ENCODE assay signal across 8 cellular contexts in genomic region chr9:37079370-37080164, GRCh38. TPM values are rescaled to one million over a fixed set of nuclear protein-coding genes. Genes with fewer than 3 reads are reported as not detected.
DNase-seq lines count a peak whose midpoint lies in the region; ATAC-seq and TF ChIP-seq lines count a peak whose summit lies in the region.

No MANE protein-coding gene starts in this region.

- TF ChIP-seq CTCF in DOHH2 (IDR thresholded peaks at IDR 0.05; ENCODE audit: low read depth, low read length, poor library complexity, severe bottlenecking), result no peak
- TF ChIP-seq CTCF in GM23338 (conservative IDR thresholded peaks at IDR 0.05; ENCODE audit: low read depth in 2 of 2), result no peak
- TF ChIP-seq CTCF in fibroblast of lung (conservative IDR thresholded peaks at IDR 0.05 in 1 of 2, IDR thresholded peaks at IDR 0.05 in 1 of 2; ENCODE audit: low read depth in 1 of 2, low read length in 2 of 2), result no peak

- H3K27ac Mint-ChIP-seq in GM23338 (peak overlapping the region; percentile 96), naive B cell (peak overlapping the region; percentile 97 to 99 (median 98))
- H3K27ac Mint-ChIP-seq in activated T-helper 17 cell treated with anti-CD3 and anti-CD28 coated beads, Interleukin-2, amount 50 U/mL, for 72 hours, result peak overlapping the region; percentile 97
- H3K27ac Mint-ChIP-seq in stimulated activated effector memory CD8-positive, alpha-beta T cell treated with anti-CD3 and anti-CD28 coated beads, Interleukin-12 subunit alpha, Interleukin-12 subunit beta, amount 100 ng/mL, for 72 hours, result peak overlapping the region; percentile 96

- ATAC-seq in GM23338, result peak; percentile 95
- ATAC-seq in activated T-helper 17 cell treated with anti-CD3 and anti-CD28 coated beads, Interleukin-2, amount 50 U/mL, for 72 hours (replicated peaks), result peak; percentile 98
- ATAC-seq in naive B cell (ENCODE audit: low read depth in 2 of 2), result peak; percentile 93 to 94
- peak; percentile 98 for ATAC-seq in stimulated activated effector memory CD8-positive, alpha-beta T cell treated with anti-CD3 and anti-CD28 coated beads, Interleukin-12 subunit alpha, Interleukin-12 subunit beta, amount 100 ng/mL, for 72 hours

- H3K79me2 ChIP-seq in DOHH2 (ENCODE audit: control insufficient read depth, low read length) (peaks cover 68% of the 10 kb centered on the region), GM23338 (replicated peaks; ENCODE audit: insufficient read depth) (peaks cover 44% of the 10 kb centered on the region), fibroblast of lung (ENCODE audit: control insufficient read depth, insufficient read depth, low read length) (peaks cover 8% of the 10 kb centered on the region)

- H4K20me1 ChIP-seq in DOHH2 (ENCODE audit: control insufficient read depth, insufficient read depth, low read depth, low read length) (peaks cover 3% of the 10 kb centered on the region; the same call in 1 of the 2 replicates), GM23338 (replicated peaks; ENCODE audit: insufficient read depth) (peaks cover 13% of the 10 kb centered on the region), fibroblast of lung (ENCODE audit: control insufficient read depth, extremely low read depth, insufficient read depth, low read length) (no peaks in the 10 kb centered on the region)

- H3K9me3 Mint-ChIP-seq in GM23338 (peaks cover 9% of the 10 kb centered on the region; the same call in 2 of the 3 replicates), naive B cell (no peaks in the 10 kb centered on the region)
- H3K9me3 Mint-ChIP-seq in activated T-helper 17 cell treated with anti-CD3 and anti-CD28 coated beads, Interleukin-2, amount 50 U/mL, for 72 hours, result no peaks in the 10 kb centered on the region
- H3K9me3 Mint-ChIP-seq in stimulated activated effector memory CD8-positive, alpha-beta T cell treated with anti-CD3 and anti-CD28 coated beads, Interleukin-12 subunit alpha, Interleukin-12 subunit beta, amount 100 ng/mL, for 72 hours, result no peaks in the 10 kb centered on the region

- peak overlapping the region; percentile 78 for H3K9ac ChIP-seq in fibroblast of lung (ENCODE audit: insufficient read depth, low read length)

- peaks cover 46% of the 10 kb centered on the region for H3K36me3 ChIP-seq in DOHH2 (ENCODE audit: control insufficient read depth, low read length)
- H3K36me3 ChIP-seq in GM23338 (ENCODE audit: insufficient read depth), result no peaks in the 10 kb centered on the region
- H3K36me3 ChIP-seq in fibroblast of lung (ENCODE audit: control insufficient read depth, insufficient read depth, low read length), result no peaks in the 10 kb centered on the region

- H3K4me2 ChIP-seq in DOHH2 (ENCODE audit: low read length) (peak overlapping the region; percentile 72), GM23338 (peak overlapping the region; percentile 90), fibroblast of lung (ENCODE audit: extremely low read depth, insufficient read depth, low read length) (peak overlapping the region; percentile 88)

- H3K9me3 ChIP-seq in DOHH2 (ENCODE audit: control insufficient read depth, insufficient read depth, low read length), result no peaks in the 10 kb centered on the region
- H3K9me3 ChIP-seq in fibroblast of lung (ENCODE audit: control insufficient read depth, insufficient read depth, low read depth, low read length), result no peaks in the 10 kb centered on the region

- H3F3A ChIP-seq in DOHH2 (ENCODE audit: control insufficient read depth, insufficient read depth) (peaks cover 42% of the 10 kb centered on the region), GM23338 (replicated peaks; ENCODE audit: low read depth) (no peaks in the 10 kb centered on the region)

- H3K27ac ChIP-seq in DOHH2 (ENCODE audit: low read depth, low read length) (peak overlapping the region; percentile 77), GM23338 (ENCODE audit: low read depth) (no peak overlapping the region), fibroblast of lung (ENCODE audit: insufficient read depth, low read length) (peak overlapping the region; percentile 76)

- H3K4me1 Mint-ChIP-seq in GM23338 (peaks cover 20% of the 10 kb centered on the region), naive B cell (peaks cover 53 to 75% (median 69%) of the 10 kb centered on the region in 3 donors)
- peaks cover 15% of the 10 kb centered on the region for H3K4me1 Mint-ChIP-seq in activated T-helper 17 cell treated with anti-CD3 and anti-CD28 coated beads, Interleukin-2, amount 50 U/mL, for 72 hours
- H3K4me1 Mint-ChIP-seq in stimulated activated effector memory CD8-positive, alpha-beta T cell treated with anti-CD3 and anti-CD28 coated beads, Interleukin-12 subunit alpha, Interleukin-12 subunit beta, amount 100 ng/mL, for 72 hours, result peaks cover 24% of the 10 kb centered on the region

- H3K4me3 Mint-ChIP-seq in GM23338 (peak overlapping the region; percentile 96), naive B cell (peak overlapping the region; percentile 96 to 98 (median 97))
- H3K4me3 Mint-ChIP-seq in activated T-helper 17 cell treated with anti-CD3 and anti-CD28 coated beads, Interleukin-2, amount 50 U/mL, for 72 hours, result peak overlapping the region; percentile 93
- H3K4me3 Mint-ChIP-seq in stimulated activated effector memory CD8-positive, alpha-beta T cell treated with anti-CD3 and anti-CD28 coated beads, Interleukin-12 subunit alpha, Interleukin-12 subunit beta, amount 100 ng/mL, for 72 hours, result peak overlapping the region; percentile 93

- H3K4me3 ChIP-seq in DOHH2 (ENCODE audit: low read length) (peak overlapping the region; percentile 95), GM23338 (peak overlapping the region; percentile 87), fibroblast of lung (replicated peaks in 1 of 4; ENCODE audit: control extremely low read depth in 1 of 4, insufficient read depth in 1 of 4, low read depth in 3 of 4, low read length in 4 of 4) (peak overlapping the region; percentile 68 to 94 (median 79))

- H3K27me3 Mint-ChIP-seq in GM23338 (ENCODE audit: insufficient read depth, low read depth, poor library complexity) (peaks cover 20% of the 10 kb centered on the region), naive B cell (no peaks in the 10 kb centered on the region)
- peaks cover 12% of the 10 kb centered on the region for H3K27me3 Mint-ChIP-seq in activated T-helper 17 cell treated with anti-CD3 and anti-CD28 coated beads, Interleukin-2, amount 50 U/mL, for 72 hours

- H3K36me3 Mint-ChIP-seq in GM23338 (ENCODE audit: low read depth) (peaks cover 4% of the 10 kb centered on the region; the same call in 2 of the 3 replicates), naive B cell (peaks cover 0 to 7% of the 10 kb centered on the region in 2 donors)
- peaks cover 22% of the 10 kb centered on the region for H3K36me3 Mint-ChIP-seq in activated T-helper 17 cell treated with anti-CD3 and anti-CD28 coated beads, Interleukin-2, amount 50 U/mL, for 72 hours (ENCODE audit: low read depth)
- H3K36me3 Mint-ChIP-seq in stimulated activated effector memory CD8-positive, alpha-beta T cell treated with anti-CD3 and anti-CD28 coated beads, Interleukin-12 subunit alpha, Interleukin-12 subunit beta, amount 100 ng/mL, for 72 hours, result peaks cover 23% of the 10 kb centered on the region

- H2AFZ ChIP-seq in GM23338 (peak overlapping the region; percentile 86), fibroblast of lung (ENCODE audit: low read length) (peak overlapping the region; percentile 91)

- H3K27me3 ChIP-seq in DOHH2 (ENCODE audit: control insufficient read depth, low read length) (no peaks in the 10 kb centered on the region), GM23338 (ENCODE audit: insufficient read depth) (peaks cover 13% of the 10 kb centered on the region), fibroblast of lung (ENCODE audit: control insufficient read depth, insufficient read depth, low read length) (peaks cover 8% of the 10 kb centered on the region)

- DNase-seq in GM23338 (ENCODE audit: low spot score) (peak; percentile 95), LHCN-M2 (ENCODE audit: low read depth) (peak; percentile 90), RPMI7951 (ENCODE audit: low read depth) (peak; percentile 90), fibroblast of lung (ENCODE audit: low read depth in 2 of 2) (peak; percentile 90 to 92), naive B cell (peak; percentile 94)
- DNase-seq in stimulated activated effector memory CD8-positive, alpha-beta T cell treated with anti-CD3 and anti-CD28 coated beads, Interleukin-12 subunit alpha, Interleukin-12 subunit beta, amount 100 ng/mL, for 72 hours (ENCODE audit: low spot score in 2 of 2), result peak; percentile 77 to 94

- H3K4me1 ChIP-seq in DOHH2 (ENCODE audit: control insufficient read depth, low read length), result peaks cover 74% of the 10 kb centered on the region
- peaks cover 26% of the 10 kb centered on the region for H3K4me1 ChIP-seq in GM23338 (ENCODE audit: insufficient read depth)
- no peaks in the 10 kb centered on the region for H3K4me1 ChIP-seq in fibroblast of lung (ENCODE audit: control insufficient read depth, extremely low read depth, insufficient read depth, low read length)

- no peaks in the 10 kb centered on the region for H3K9me2 ChIP-seq in DOHH2 (replicated peaks; ENCODE audit: control insufficient read depth, low read length)
- H3K9me2 ChIP-seq in GM23338 (ENCODE audit: insufficient read depth), result no peaks in the 10 kb centered on the region

RNA-seq across cellular contexts. Expression of gene ZCCHC7, which starts 40.8 kb away (rescaled TPM):
- 26.7 and 29.8 TPM in 2 replicates for total RNA-seq in GM23338 (2014; rRNA removed; shearing (Covaris generic))
- polyA plus RNA-seq in GM23338 (2016; fragmentation: Nextera tagmentation; extraction: Ambion mirVana) (34.3 and 38.8 TPM in 2 replicates), fibroblast of lung (12.4 and 15.0 TPM in 2 replicates), naive B cell (ENCODE audit: low read depth in 6 of 6) (100 to 1,000 TPM; 156 to 214 (median 187) TPM)
- total RNA-seq in LHCN-M2 (2014; rRNA removed) (10.2 and 10.3 TPM in 2 replicates), fibroblast of lung (23.8 and 24.7 TPM in 2 replicates)
- 5.2 TPM for polyA plus RNA-seq in LHCN-M2 (2012)
- total RNA-seq in RPMI7951 (2014; rRNA removed; shearing (Covaris generic)), result 10.8 and 14.7 TPM in 2 replicates
- 10 to 100 TPM; 19.8 to 27.3 TPM for total RNA-seq in activated T-helper 17 cell treated with anti-CD3 and anti-CD28 coated beads, Interleukin-2, amount 50 U/mL, for 72 hours
- polyA plus RNA-seq in fibroblast of lung (2012), result 10.2 and 11.9 TPM in 2 replicates
- polyA minus RNA-seq in fibroblast of lung (ENCODE audit: low replicate concordance), result 19.5 and 37.3 TPM in 2 replicates

RNA-seq across cellular contexts. Expression of gene PAX5, which starts 45.5 kb away (rescaled TPM):
- 0.17 and 0.27 TPM in 2 replicates for total RNA-seq in GM23338 (2014; rRNA removed; shearing (Covaris generic))
- polyA plus RNA-seq in GM23338 (2016; fragmentation: Nextera tagmentation; extraction: Ambion mirVana) (0.30 and 0.60 TPM in 2 replicates), fibroblast of lung (not detected in 2 replicates), naive B cell (ENCODE audit: low read depth in 6 of 6) (10 to 100 TPM; 17.1 to 83.5 (median 45.3) TPM)
- total RNA-seq in LHCN-M2 (2014; rRNA removed) (not detected in 2 replicates), fibroblast of lung (not detected in 2 replicates)
- polyA plus RNA-seq in LHCN-M2 (2012), result not detected
- not detected in 2 replicates for total RNA-seq in RPMI7951 (2014; rRNA removed; shearing (Covaris generic))
- under 1 TPM; 0.30 to 0.66 TPM for total RNA-seq in activated T-helper 17 cell treated with anti-CD3 and anti-CD28 coated beads, Interleukin-2, amount 50 U/mL, for 72 hours
- not detected in 2 replicates for polyA plus RNA-seq in fibroblast of lung (2012)
- polyA minus RNA-seq in fibroblast of lung (ENCODE audit: low replicate concordance), result not detected in 2 replicates
